In genomic region chr1:243255791-243256512, GRCh38 we compare ENCODE assay signal across 1 cellular context.
TF ChIP-seq lines count a peak whose summit lies in the region.

TSS of gene SDCCAG8 (plus strand) at chr1:243256041. CDS start at chr1:243256174, 133 bp downstream.

TF ChIP-seq in HepG2, 621 proteins besides CTCF, POLR2A, EP300 and RAD21 (continued from another document and continues in another):
- peak; percentile 46; the same call in 1 of the 2 replicates for TF ChIP-seq ZBED4 (CRISPR knock-in tag; IDR thresholded peaks at IDR 0.05; ENCODE audit: borderline replicate concordance)
- TF ChIP-seq MNT (IDR thresholded peaks at IDR 0.05) = peak; percentile 29; the same call in 1 of the 2 replicates
- peak; percentile 56; the same call in 1 of the 2 replicates for TF ChIP-seq ZNF225 (CRISPR knock-in tag; IDR thresholded peaks at IDR 0.05)
- TF ChIP-seq SNAPC4 (CRISPR knock-in tag; IDR thresholded peaks at IDR 0.05) = 0 out of 2 replicates have a peak, but pooled peaks have one; percentile 8
- TF ChIP-seq GTF2F1 (IDR thresholded peaks at IDR 0.05; ENCODE audit: low read length) = no peak
- no peak for TF ChIP-seq CC2D1A (CRISPR knock-in tag; IDR thresholded peaks at IDR 0.05)
- TF ChIP-seq MLLT10 (CRISPR knock-in tag; IDR thresholded peaks at IDR 0.05) = 0 out of 2 replicates have a peak, but pooled peaks have one; percentile 35
- peak; percentile 26; the same call in 1 of the 2 replicates for TF ChIP-seq HBP1 (CRISPR knock-in tag; IDR thresholded peaks at IDR 0.05; ENCODE audit: low read depth)
- TF ChIP-seq SOX6 (IDR thresholded peaks at IDR 0.05) = no peak
- no peak for TF ChIP-seq SOX6 (CRISPR knock-in tag; IDR thresholded peaks at IDR 0.05)
- 0 out of 2 replicates have a peak, but pooled peaks have one; percentile 73 for TF ChIP-seq ZNF564 (CRISPR knock-in tag; IDR thresholded peaks at IDR 0.05)
- peak; percentile 38; the same call in 1 of the 2 replicates for TF ChIP-seq RFX1 (IDR thresholded peaks at IDR 0.05)
- TF ChIP-seq CENPT (CRISPR knock-in tag; IDR thresholded peaks at IDR 0.05; ENCODE audit: low read depth) = no peak
- 0 out of 2 replicates have a peak, but pooled peaks have one; percentile 3 for TF ChIP-seq TCF7 (IDR thresholded peaks at IDR 0.05; ENCODE audit: low read depth)
- TF ChIP-seq EZH2 (conservative IDR thresholded peaks at IDR 0.05; ENCODE audit: low read depth, low read length) = no peak
- TF ChIP-seq RFX5 (IDR thresholded peaks at IDR 0.05; ENCODE audit: low read depth, low read length) = no peak
- TF ChIP-seq ZNF7 (CRISPR knock-in tag; IDR thresholded peaks at IDR 0.05) = no peak
- TF ChIP-seq HCFC1 (IDR thresholded peaks at IDR 0.05; ENCODE audit: low read depth, low read length) = peak; percentile 92
- TF ChIP-seq TBX3 (IDR thresholded peaks at IDR 0.05; ENCODE audit: borderline replicate concordance) = 0 out of 2 replicates have a peak, but pooled peaks have one; percentile 38
- peak; percentile 12; the same call in 1 of the 2 replicates for TF ChIP-seq HDAC2 (CRISPR knock-in tag; IDR thresholded peaks at IDR 0.05)
- TF ChIP-seq ZNF446 (CRISPR knock-in tag; IDR thresholded peaks at IDR 0.05) = 0 out of 2 replicates have a peak, but pooled peaks have one; percentile 59
- no peak for TF ChIP-seq ATAD3A (CRISPR knock-in tag; IDR thresholded peaks at IDR 0.05)
- TF ChIP-seq CREM (IDR thresholded peaks at IDR 0.05) = peak; percentile 82
- no peak for TF ChIP-seq CREM (CRISPR knock-in tag; IDR thresholded peaks at IDR 0.05)
- TF ChIP-seq ZNF616 (CRISPR knock-in tag; IDR thresholded peaks at IDR 0.05; ENCODE audit: low read depth) = peak; percentile 62; the same call in 1 of the 2 replicates
- TF ChIP-seq KLF15 (CRISPR knock-in tag; IDR thresholded peaks at IDR 0.05; ENCODE audit: borderline replicate concordance) = no peak
- no peak for TF ChIP-seq ZMAT5 (CRISPR knock-in tag; IDR thresholded peaks at IDR 0.05; ENCODE audit: borderline replicate concordance, low read depth)
- no peak for TF ChIP-seq ZNF512B (CRISPR knock-in tag; IDR thresholded peaks at IDR 0.05; ENCODE audit: borderline replicate concordance)
- TF ChIP-seq KLF12 (CRISPR knock-in tag; IDR thresholded peaks at IDR 0.05; ENCODE audit: borderline replicate concordance) = peak; percentile 37; the same call in 1 of the 2 replicates
- no peak for TF ChIP-seq ZNF510 (CRISPR knock-in tag; IDR thresholded peaks at IDR 0.05; ENCODE audit: low read depth)
- no peak for TF ChIP-seq ZMYM2 (CRISPR knock-in tag; IDR thresholded peaks at IDR 0.05)
- no peak for TF ChIP-seq NR1H2 (CRISPR knock-in tag; IDR thresholded peaks at IDR 0.05; ENCODE audit: borderline replicate concordance, low read depth)
- TF ChIP-seq ZSCAN12 (CRISPR knock-in tag; IDR thresholded peaks at IDR 0.05) = peak; percentile 83; the same call in 1 of the 2 replicates
- TF ChIP-seq KIAA2018 (CRISPR knock-in tag; IDR thresholded peaks at IDR 0.05; ENCODE audit: borderline replicate concordance) = no peak
